In the genomic region with DNA sequence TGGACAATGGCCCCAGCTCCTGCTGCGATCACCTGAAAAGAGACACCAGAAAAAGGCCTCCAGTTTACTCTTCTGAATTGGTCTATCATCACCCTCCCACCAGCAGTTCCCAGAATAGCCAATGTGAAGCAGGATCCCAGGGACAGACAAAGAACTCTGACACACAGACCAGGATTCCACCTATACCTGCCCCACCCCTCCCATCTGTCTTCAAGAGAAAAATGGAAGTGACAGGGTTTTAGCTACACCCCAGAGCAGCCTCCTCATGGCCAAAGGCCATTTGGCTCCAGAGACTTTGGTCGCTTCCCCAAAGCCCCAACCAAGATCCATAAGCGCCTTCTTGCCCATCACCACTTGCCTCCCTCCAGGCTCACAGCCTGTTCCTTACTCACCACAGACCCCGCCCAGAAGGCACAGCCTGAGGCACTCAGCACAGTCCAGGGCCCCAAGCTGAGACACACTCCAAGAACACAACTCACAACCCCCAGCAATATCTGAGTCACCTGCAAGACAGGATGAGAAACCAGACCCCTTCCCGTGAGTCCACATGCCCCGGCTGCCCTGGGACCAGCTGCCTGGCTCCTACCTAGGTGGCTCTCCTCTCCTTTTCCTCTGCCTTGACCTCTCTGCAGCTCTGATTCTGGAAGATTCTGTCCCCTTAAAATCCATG, we compare ENCODE assay signal across 1 cellular context.
TF ChIP-seq lines count a peak whose summit lies in the region.

No MANE protein-coding gene starts in this region.

TF ChIP-seq in HCT116, 20 proteins besides CTCF, POLR2A, EP300 and RAD21:
- no peak for TF ChIP-seq TCF7L2 (IDR thresholded peaks at IDR 0.05; ENCODE audit: borderline replicate concordance, extremely low read depth, insufficient read depth, insufficient read length)
